In genomic region chr2:7611750-7612149, GRCh38 we compare ENCODE assay signal across 16 cellular contexts.
DNase-seq lines count a peak whose midpoint lies in the region; ATAC-seq lines count a peak whose summit lies in the region.
"Had no signal": no experiment of that assay in that cellular context is flagged by ENCODE, and none has a peak within 500 bp of the region (broad histone marks: within the 10 kb centered on the region; RNA-seq: fewer than 3 reads in every experiment).

No MANE protein-coding gene starts in this region.

- no peak overlapping the region for H2BK12ac ChIP-seq in trophoblast cell (ENCODE audit: low read length)

- H3K9me3 ChIP-seq in trophoblast cell (ENCODE audit: insufficient read depth, low read depth, low read length): no peaks in the 10 kb centered on the region

- no peaks in the 10 kb centered on the region for H3K9me3 Mint-ChIP-seq in activated naive CD4-positive, alpha-beta T cell treated with anti-CD3 and anti-CD28 coated beads, Interleukin-2, amount 10 ng/mL, durations not matched to agents 7 days and 5 days
- H3K9me3 Mint-ChIP-seq in activated T-helper 1 cell treated with anti-CD3 and anti-CD28 coated beads, Interleukin-12 subunit alpha, Interleukin-12 subunit beta, Interleukin-2, Interleukin-4 antibody, amounts not matched to agents 30 ng/mL and 10 ng/mL and 1 ng/mL, durations not matched to agents 14 hours and 24 hours and 36 hours: no peaks in the 10 kb centered on the region
- H3K9me3 Mint-ChIP-seq in central memory CD8-positive, alpha-beta T cell: no peaks in the 10 kb centered on the region

- no peak overlapping the region for H3K27ac ChIP-seq in trophoblast cell (ENCODE audit: low read depth, low read length)
- H3K27ac ChIP-seq: HL-60 had no signal

- H3K9ac ChIP-seq in trophoblast cell (ENCODE audit: low read length): no peak overlapping the region

- no peak for DNase-seq in activated naive CD4-positive, alpha-beta T cell treated with anti-CD3 and anti-CD28 coated beads, Interleukin-2, amount 10 ng/mL, durations not matched to agents 7 days and 5 days
- no peak for DNase-seq in activated naive CD4-positive, alpha-beta T cell (lab: John Stamatoyannopoulos, UW)
- DNase-seq in activated T-helper 1 cell treated with anti-CD3 and anti-CD28 coated beads, Interleukin-12 subunit alpha, Interleukin-12 subunit beta, Interleukin-2, Interleukin-4 antibody, amounts not matched to agents 30 ng/mL and 10 ng/mL and 1 ng/mL, durations not matched to agents 14 hours and 24 hours and 36 hours (ENCODE audit: low spot score): no peak
- no peak for DNase-seq in central memory CD8-positive, alpha-beta T cell (ENCODE audit: low spot score in 2 of 2)
- DNase-seq in trophoblast cell: peak; percentile 33 to 58
- no peak for DNase-seq in 8988T
- DNase-seq: Calu3; CD4-positive, CD25-positive, alpha-beta regulatory T cell; MV-4-11; NCI-H1417; NCI-H2029; NCI-H510A had no signal

- H3K14ac ChIP-seq in trophoblast cell (ENCODE audit: low read length): no peak overlapping the region

- intact Hi-C loops in activated T-helper 1 cell treated with anti-CD3 and anti-CD28 coated beads, Interleukin-12 subunit alpha, Interleukin-12 subunit beta, Interleukin-2, Interleukin-4 antibody, amounts not matched to agents 30 ng/mL and 10 ng/mL and 1 ng/mL, durations not matched to agents 14 hours and 24 hours and 36 hours (cut with micrococcal nuclease): no loop called here

- no peak for ATAC-seq in central memory CD8-positive, alpha-beta T cell (replicated peaks; ENCODE audit: extremely low read depth, poor library complexity, severe bottlenecking)
- ATAC-seq in GM21423 (IDR thresholded peaks at IDR 0.05; ENCODE audit: unreplicated experiment): no peak
- ATAC-seq: HCT116 had no signal

- H3K27ac Mint-ChIP-seq in activated naive CD4-positive, alpha-beta T cell treated with anti-CD3 and anti-CD28 coated beads, Interleukin-2, amount 10 ng/mL, durations not matched to agents 7 days and 5 days: peak overlapping the region; percentile 9
- peak overlapping the region; percentile 30 for H3K27ac Mint-ChIP-seq in activated T-helper 1 cell treated with anti-CD3 and anti-CD28 coated beads, Interleukin-12 subunit alpha, Interleukin-12 subunit beta, Interleukin-2, Interleukin-4 antibody, amounts not matched to agents 30 ng/mL and 10 ng/mL and 1 ng/mL, durations not matched to agents 14 hours and 24 hours and 36 hours
- H3K27ac Mint-ChIP-seq in central memory CD8-positive, alpha-beta T cell (ENCODE audit: low read depth): peak overlapping the region; percentile 23
- H3K27ac Mint-ChIP-seq: B cell had no signal

- no peaks in the 10 kb centered on the region for H3K27me3 ChIP-seq in trophoblast cell (ENCODE audit: insufficient read depth, low read length)

- H3K36me3 ChIP-seq in trophoblast cell (ENCODE audit: control insufficient read depth in 1 of 2, insufficient read depth in 2 of 2, low read length in 2 of 2): no peaks in the 10 kb centered on the region

- H3K27me3 Mint-ChIP-seq in activated naive CD4-positive, alpha-beta T cell treated with anti-CD3 and anti-CD28 coated beads, Interleukin-2, amount 10 ng/mL, durations not matched to agents 7 days and 5 days: no peaks in the 10 kb centered on the region
- no peaks in the 10 kb centered on the region for H3K27me3 Mint-ChIP-seq in activated T-helper 1 cell treated with anti-CD3 and anti-CD28 coated beads, Interleukin-12 subunit alpha, Interleukin-12 subunit beta, Interleukin-2, Interleukin-4 antibody, amounts not matched to agents 30 ng/mL and 10 ng/mL and 1 ng/mL, durations not matched to agents 14 hours and 24 hours and 36 hours (ENCODE audit: insufficient read depth)
- no peaks in the 10 kb centered on the region for H3K27me3 Mint-ChIP-seq in central memory CD8-positive, alpha-beta T cell

- no peaks in the 10 kb centered on the region for H3K36me3 Mint-ChIP-seq in activated naive CD4-positive, alpha-beta T cell treated with anti-CD3 and anti-CD28 coated beads, Interleukin-2, amount 10 ng/mL, durations not matched to agents 7 days and 5 days
- no peaks in the 10 kb centered on the region for H3K36me3 Mint-ChIP-seq in activated T-helper 1 cell treated with anti-CD3 and anti-CD28 coated beads, Interleukin-12 subunit alpha, Interleukin-12 subunit beta, Interleukin-2, Interleukin-4 antibody, amounts not matched to agents 30 ng/mL and 10 ng/mL and 1 ng/mL, durations not matched to agents 14 hours and 24 hours and 36 hours (ENCODE audit: low read depth)
- H3K36me3 Mint-ChIP-seq in central memory CD8-positive, alpha-beta T cell (ENCODE audit: insufficient read depth): no peaks in the 10 kb centered on the region
- H3K36me3 Mint-ChIP-seq: CD4-positive, CD25-positive, alpha-beta regulatory T cell had no signal

- H2BK120ac ChIP-seq in trophoblast cell (ENCODE audit: insufficient read depth, low read length, poor library complexity): no peak overlapping the region

- no peak overlapping the region for H3K23ac ChIP-seq in trophoblast cell (ENCODE audit: low read length)

- no peak overlapping the region for H2AK5ac ChIP-seq in trophoblast cell (ENCODE audit: low read length)

- no peaks in the 10 kb centered on the region for H3K79me1 ChIP-seq in trophoblast cell (ENCODE audit: low read length)

- H3K4me1 ChIP-seq in trophoblast cell (ENCODE audit: control insufficient read depth in 1 of 2, insufficient read depth in 2 of 2, low read length in 2 of 2): no peaks in the 10 kb centered on the region

- no peak overlapping the region for H3K4me3 Mint-ChIP-seq in activated naive CD4-positive, alpha-beta T cell treated with anti-CD3 and anti-CD28 coated beads, Interleukin-2, amount 10 ng/mL, durations not matched to agents 7 days and 5 days
- H3K4me3 Mint-ChIP-seq in activated T-helper 1 cell treated with anti-CD3 and anti-CD28 coated beads, Interleukin-12 subunit alpha, Interleukin-12 subunit beta, Interleukin-2, Interleukin-4 antibody, amounts not matched to agents 30 ng/mL and 10 ng/mL and 1 ng/mL, durations not matched to agents 14 hours and 24 hours and 36 hours: peak overlapping the region; percentile 48
- H3K4me3 Mint-ChIP-seq in central memory CD8-positive, alpha-beta T cell: no peak overlapping the region
- H3K4me3 Mint-ChIP-seq: B cell; CD4-positive, CD25-positive, alpha-beta regulatory T cell had no signal

- H3K4me2 ChIP-seq in trophoblast cell (ENCODE audit: low read length): no peak overlapping the region

- no peak overlapping the region for H4K91ac ChIP-seq in trophoblast cell (ENCODE audit: low read depth, low read length)

- peaks cover 31% of the 10 kb centered on the region for H3K4me1 Mint-ChIP-seq in activated naive CD4-positive, alpha-beta T cell treated with anti-CD3 and anti-CD28 coated beads, Interleukin-2, amount 10 ng/mL, durations not matched to agents 7 days and 5 days
- H3K4me1 Mint-ChIP-seq in activated T-helper 1 cell treated with anti-CD3 and anti-CD28 coated beads, Interleukin-12 subunit alpha, Interleukin-12 subunit beta, Interleukin-2, Interleukin-4 antibody, amounts not matched to agents 30 ng/mL and 10 ng/mL and 1 ng/mL, durations not matched to agents 14 hours and 24 hours and 36 hours (ENCODE audit: low read depth): peaks cover 40% of the 10 kb centered on the region
- H3K4me1 Mint-ChIP-seq in central memory CD8-positive, alpha-beta T cell: peaks cover 14% of the 10 kb centered on the region
- H3K4me1 Mint-ChIP-seq: B cell; CD4-positive, CD25-positive, alpha-beta regulatory T cell had no signal

- H3K4ac ChIP-seq in trophoblast cell (ENCODE audit: low read depth, low read length): no peak overlapping the region

- no CpG with 5 or more reads among the region's 4 CpGs for WGBS in trophoblast cell (ENCODE audit: extremely low coverage, insufficient coverage, insufficient read length)

- H2BK5ac ChIP-seq in trophoblast cell (ENCODE audit: low read depth, low read length, poor library complexity): no peak overlapping the region

- no peak overlapping the region for H3K18ac ChIP-seq in trophoblast cell (ENCODE audit: low read length)

- no peak overlapping the region for H4K8ac ChIP-seq in trophoblast cell (ENCODE audit: low read depth, low read length)

- H2AFZ ChIP-seq in trophoblast cell (ENCODE audit: insufficient read depth, low read length, poor library complexity): no peak overlapping the region

- CTCF ChIA-PET in activated naive CD4-positive, alpha-beta T cell treated with anti-CD3 and anti-CD28 coated beads, Interleukin-2, amount 10 ng/mL, durations not matched to agents 7 days and 5 days (lab: Charles Lee): interaction anchor here (0.6 to 1.4 kb wide), 2 partner anchors 54 to 60 kb away, joined by 3 to 4 read pairs; no protein-coding TSS in a partner anchor

- H3K79me2 ChIP-seq in trophoblast cell (ENCODE audit: control insufficient read depth, insufficient read depth, low read length, poor library complexity): no peaks in the 10 kb centered on the region

- H4K12ac ChIP-seq in trophoblast cell (ENCODE audit: low read depth, low read length): no peak overlapping the region

- H3K4me3 ChIP-seq in trophoblast cell (ENCODE audit: low read depth, low read length): no peak overlapping the region

Comparison
In these comparisons a context has a peak if more than half of its experiments do, and no peak if none do; other contexts are left out.
1. DNase-seq: peak in trophoblast cell (2 of 2); none in activated naive CD4-positive, alpha-beta T cell treated with anti-CD3 and anti-CD28 coated beads, Interleukin-2, amount 10 ng/mL, durations not matched to agents 7 days and 5 days (single experiment), activated naive CD4-positive, alpha-beta T cell (0 of 4), activated T-helper 1 cell treated with anti-CD3 and anti-CD28 coated beads, Interleukin-12 subunit alpha, Interleukin-12 subunit beta, Interleukin-2, Interleukin-4 antibody, amounts not matched to agents 30 ng/mL and 10 ng/mL and 1 ng/mL, durations not matched to agents 14 hours and 24 hours and 36 hours (single experiment), central memory CD8-positive, alpha-beta T cell (0 of 2) and 8988T (single experiment).
2. Peak in every context shown above with its lines, with median percentiles within 50 percentile points of each other: H3K27ac Mint-ChIP-seq.